ENCODE assay signal across 8 cellular contexts in the genomic region with DNA sequence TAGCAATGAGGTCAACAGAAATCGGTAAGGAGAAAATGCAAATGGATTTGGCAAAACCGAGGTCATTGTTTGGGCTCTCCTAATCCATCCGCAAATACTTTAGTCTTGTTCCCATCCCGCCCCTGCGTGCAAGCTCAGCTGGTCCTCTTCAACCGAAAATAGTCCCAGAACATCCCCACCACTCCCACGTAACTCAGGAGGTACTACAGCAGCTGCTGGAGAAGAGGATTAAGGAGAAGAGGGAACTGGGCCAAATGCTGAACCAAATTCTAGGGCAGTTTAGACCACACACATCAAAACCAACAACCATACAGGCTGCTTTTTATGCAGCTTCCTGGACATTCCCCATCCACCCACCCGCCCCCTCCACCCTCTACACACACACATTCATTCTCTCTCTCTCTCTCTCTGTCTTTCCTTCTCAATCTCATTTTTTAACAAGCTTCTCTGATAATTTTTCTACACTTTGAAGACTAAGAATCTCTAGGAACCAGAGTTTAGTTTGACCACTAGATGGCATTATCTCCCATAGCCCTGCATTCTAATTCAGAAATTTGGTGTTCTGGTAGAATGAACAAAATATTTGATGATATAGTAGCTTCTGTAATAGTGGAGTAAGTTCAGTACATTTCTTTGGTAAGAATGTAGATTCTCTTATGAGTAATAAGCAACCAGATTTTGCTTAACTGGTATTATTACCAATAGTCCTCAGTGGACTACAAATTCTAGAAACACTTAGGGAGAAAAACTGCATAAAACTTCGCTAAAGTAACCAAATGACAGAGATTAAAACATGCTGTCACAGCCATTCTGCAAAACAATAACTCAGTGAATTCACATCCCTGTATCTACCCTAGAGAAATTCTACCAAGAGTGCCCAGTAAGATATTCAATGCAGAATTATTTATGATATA. TPM values are rescaled to one million over a fixed set of nuclear protein-coding genes. Genes with fewer than 3 reads are reported as not detected.
DNase-seq lines count a peak whose midpoint lies in the region; ATAC-seq and TF ChIP-seq lines count a peak whose summit lies in the region.

No MANE protein-coding gene starts in this region.

- TF ChIP-seq POLR2A in adrenal gland (IDR thresholded peaks at IDR 0.05) = no peak

- intact Hi-C loops in adrenal gland (cut with DNase I) = loop anchor here in 1 of 2 donors (5.0 to 10.0 kb wide), 2 partner anchors 112 to 414 kb away; a partner anchor contains a TSS

- no peaks in the 10 kb centered on the region for H3K27me3 ChIP-seq in adrenal gland
- no peaks in the 10 kb centered on the region for H3K27me3 ChIP-seq in right atrium auricular region
- H3K27me3 ChIP-seq in skeletal muscle satellite cell (ENCODE audit: control insufficient read depth, insufficient read depth, low read length) = no peaks in the 10 kb centered on the region

- H3K4me1 ChIP-seq in adrenal gland (replicated peaks in 1 of 2) (peaks cover 0 to 7% of the 10 kb centered on the region in 2 donors), right atrium auricular region (peaks cover 0 to 4% of the 10 kb centered on the region in 2 donors), skeletal muscle satellite cell (ENCODE audit: control insufficient read depth, insufficient read depth, low read length) (peaks cover 36% of the 10 kb centered on the region)

- no peak overlapping the region for H3K27ac ChIP-seq in adrenal gland
- no peak overlapping the region for H3K27ac ChIP-seq in right atrium auricular region

- peak overlapping the region; percentile 74 for H3K9ac ChIP-seq in skeletal muscle satellite cell (ENCODE audit: low read depth, low read length)

- ATAC-seq in GM21381 (IDR thresholded peaks at IDR 0.05; ENCODE audit: unreplicated experiment) = no peak
- ATAC-seq in HG03159 (IDR thresholded peaks at IDR 0.05; ENCODE audit: unreplicated experiment) = no peak

- H3K9me3 ChIP-seq in adrenal gland (replicated peaks in 1 of 3) (no peaks in the 10 kb centered on the region), right atrium auricular region (no peaks in the 10 kb centered on the region), skeletal muscle satellite cell (replicated peaks; ENCODE audit: low read length) (no peaks in the 10 kb centered on the region)

- no peaks in the 10 kb centered on the region for H3K36me3 ChIP-seq in adrenal gland (replicated peaks in 1 of 2)
- no peaks in the 10 kb centered on the region for H3K36me3 ChIP-seq in right atrium auricular region
- peaks cover 5% of the 10 kb centered on the region for H3K36me3 ChIP-seq in skeletal muscle satellite cell (ENCODE audit: insufficient read depth, low read length)

- peak; percentile 37 to 76 (median 66) for TF ChIP-seq CTCF in adrenal gland (IDR thresholded peaks at IDR 0.05)
- peak; percentile 64 to 81 for TF ChIP-seq CTCF in right atrium auricular region (IDR thresholded peaks at IDR 0.05)

- H3K4me2 ChIP-seq in skeletal muscle satellite cell (ENCODE audit: low read length) = peak overlapping the region; percentile 64

- H3K4me3 ChIP-seq in adrenal gland = no peak overlapping the region
- no peak overlapping the region for H3K4me3 ChIP-seq in right atrium auricular region
- peak overlapping the region; percentile 39 for H3K4me3 ChIP-seq in skeletal muscle satellite cell (ENCODE audit: low read length)

- WGBS in adrenal gland, 4 donors = 38 to 43% (median 42%) methylated on average over 9 of the region's 9 CpGs

- peak; percentile 21 for DNase-seq in SIG-M5 treated with dmso at 0.1 percent for 504 hours (lab: John Stamatoyannopoulos, UW; ENCODE audit: unreplicated experiment)
- DNase-seq in SIG-M5 (lab: John Stamatoyannopoulos, UW) = no peak
- DNase-seq in NAMALWA (ENCODE audit: low spot score) = peak; percentile 73
- no peak for DNase-seq in adrenal gland
- DNase-seq in right atrium auricular region (ENCODE audit: low spot score) = no peak

RNA-seq across cellular contexts. Expression of a gene that starts 52.1 kb away (rescaled TPM):
- 1 to 10 TPM in 6 of 8 donors, under 1 TPM in 1, not detected in 1; 0.92 to 1.4 (median 1.2) TPM for total RNA-seq in adrenal gland
- 1 to 10 TPM in 2 of 3 donors, under 1 TPM in 1; 0.67 to 5.4 (median 2.2) TPM for polyA plus RNA-seq in adrenal gland
- 1 to 10 TPM in 1 of 2 donors, under 1 TPM in 1; 0.43 to 5.9 TPM for total RNA-seq in right atrium auricular region
- 7.9 and 8.3 TPM in 2 replicates for total RNA-seq in skeletal muscle satellite cell (2012; rRNA removed)

Comparison
In these comparisons a context has a peak if more than half of its experiments do, and no peak if none do; other contexts are left out.
1. DNase-seq: peak in SIG-M5 treated with dmso at 0.1 percent for 504 hours (single experiment) and NAMALWA (single experiment); none in SIG-M5 (single experiment), adrenal gland (0 of 7) and right atrium auricular region (single experiment).